8 cellular contexts compared by ENCODE assay signal in the genomic region with DNA sequence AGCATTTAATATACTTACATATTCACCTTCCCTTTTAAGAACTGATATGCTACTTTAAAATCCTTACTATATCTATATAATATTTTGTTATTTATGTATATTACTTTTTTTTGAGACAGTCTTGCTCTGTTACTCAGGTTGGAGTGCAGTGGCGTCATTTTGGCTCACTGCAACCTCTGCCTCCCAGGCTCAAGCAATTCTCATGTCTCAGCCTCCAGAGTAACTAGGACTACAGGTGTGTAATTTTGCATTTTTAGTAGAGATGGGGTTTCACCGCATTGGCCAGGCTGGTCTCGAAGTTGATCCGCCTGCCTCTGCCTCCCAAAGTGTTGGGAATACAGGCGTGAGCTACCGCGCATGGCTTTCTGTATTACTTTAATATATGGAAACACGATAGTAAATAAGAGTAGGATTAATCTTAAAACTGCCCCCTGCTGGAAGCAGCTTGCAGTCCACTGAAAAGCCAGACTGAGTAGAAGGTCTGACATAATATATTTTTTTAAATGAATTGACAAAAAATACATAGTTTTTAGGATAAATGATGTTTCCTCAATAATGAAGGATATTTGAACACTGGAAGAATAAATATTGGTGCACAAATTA. TPM values are rescaled to one million over a fixed set of nuclear protein-coding genes. Genes with fewer than 3 reads are reported as not detected.
A peak's percentile ranks its signal among the peaks of the same experiment; 100 is the strongest.
DNase-seq lines count a peak whose midpoint lies in the region; ATAC-seq and TF ChIP-seq lines count a peak whose summit lies in the region.

No MANE protein-coding gene starts in this region.

- no peaks in the 10 kb centered on the region for H3K9me3 ChIP-seq in heart left ventricle
- no peaks in the 10 kb centered on the region for H3K9me3 ChIP-seq in right cardiac atrium (ENCODE audit: control insufficient read depth, low read length)
- no peaks in the 10 kb centered on the region for H3K9me3 ChIP-seq in body of pancreas
- no peaks in the 10 kb centered on the region for H3K9me3 ChIP-seq in mucosa of descending colon

- H3K36me3 ChIP-seq in heart left ventricle (peaks cover 0 to 8% (median 0%) of the 10 kb centered on the region in 9 donors), body of pancreas (replicated peaks in 1 of 2; ENCODE audit: insufficient read depth in 1 of 2, low read depth in 2 of 2) (no peaks in the 10 kb centered on the region), mucosa of descending colon (ENCODE audit: low read depth) (no peaks in the 10 kb centered on the region)

- no peak for TF ChIP-seq POLR2A in heart left ventricle (IDR thresholded peaks at IDR 0.05)
- no peak for TF ChIP-seq POLR2A in body of pancreas (IDR thresholded peaks at IDR 0.05)

- TF ChIP-seq CTCF in heart left ventricle (IDR thresholded peaks at IDR 0.05) (peak; percentile 25 to 59 (median 40)), body of pancreas (IDR thresholded peaks at IDR 0.05) (peak in 6 of 7 experiments; percentile 42 to 58 (median 51)), mucosa of descending colon (IDR thresholded peaks at IDR 0.05) (peak; percentile 29)

- ATAC-seq in heart left ventricle = no peak
- ATAC-seq in right cardiac atrium = no peak
- ATAC-seq in body of pancreas = no peak
- ATAC-seq in mucosa of descending colon = peak; percentile 25
- no peak for ATAC-seq in GM21526 (IDR thresholded peaks at IDR 0.05; ENCODE audit: low FRiP score, unreplicated experiment)
- no peak for ATAC-seq in HG03342 (IDR thresholded peaks at IDR 0.05; ENCODE audit: unreplicated experiment)

- DNase-seq in heart left ventricle (no peak), right cardiac atrium (no peak), RKO (ENCODE audit: low spot score) (peak; percentile 26), body of pancreas (peak in 3 of 4 donors; percentile 32 to 63 (median 33)), mucosa of descending colon (peak in 1 of 3 donors; percentile 66), NCI-H774 (lab: John Stamatoyannopoulos, UW) (no peak)

- H3K4me3 ChIP-seq in heart left ventricle (no peak overlapping the region), right cardiac atrium (ENCODE audit: low read length) (no peak overlapping the region), body of pancreas (no peak overlapping the region), mucosa of descending colon (no peak overlapping the region)

- no peaks in the 10 kb centered on the region for H3K4me1 ChIP-seq in heart left ventricle
- H3K4me1 ChIP-seq in right cardiac atrium (ENCODE audit: control insufficient read depth, insufficient read depth, low read length) = no peaks in the 10 kb centered on the region
- H3K4me1 ChIP-seq in body of pancreas = no peaks in the 10 kb centered on the region
- no peaks in the 10 kb centered on the region for H3K4me1 ChIP-seq in mucosa of descending colon (ENCODE audit: low read depth)

- H3K27me3 ChIP-seq in heart left ventricle (no peaks in the 10 kb centered on the region), right cardiac atrium (ENCODE audit: control insufficient read depth, insufficient read depth) (no peaks in the 10 kb centered on the region), body of pancreas (no peaks in the 10 kb centered on the region)

- intact Hi-C loops in heart left ventricle (cut with DNase I) (loop anchor here in 3 of 10 donors (5.0 kb wide), 2 partner anchors 110 to 325 kb away; partner anchors contain the start of gene NIPAL3 (in 1 of the 3)), right cardiac atrium (cut with DNase I) (no loop called here), body of pancreas (cut with DNase I) (no loop called here), mucosa of descending colon (cut with DNase I, micrococcal nuclease) (no loop called here)

- 78 to 87% (median 85%) methylated on average over 8 of the region's 8 CpGs for WGBS in heart left ventricle, 4 donors
- 80% methylated on average over 8 of the region's 8 CpGs for WGBS in right cardiac atrium
- 68 to 70% methylated on average over 8 of the region's 8 CpGs for WGBS in body of pancreas, 2 donors

- H3K27ac ChIP-seq in heart left ventricle = no peak overlapping the region
- no peak overlapping the region for H3K27ac ChIP-seq in right cardiac atrium (ENCODE audit: low read length)
- H3K27ac ChIP-seq in body of pancreas = no peak overlapping the region

RNA-seq across cellular contexts. Expression of gene RCAN3, which starts 24.4 kb away (rescaled TPM):
- total RNA-seq in heart left ventricle (1 to 10 TPM; 4.3 to 9.7 (median 6.1) TPM), right cardiac atrium (1 to 10 TPM; 5.7 to 6.6 (median 6.3) TPM), body of pancreas (10 to 100 TPM; 14.0 to 32.3 TPM), mucosa of descending colon (10 to 100 TPM in 2 of 3 donors, 1 to 10 TPM in 1; 9.2 to 15.0 (median 12.8) TPM)
- polyA plus RNA-seq in heart left ventricle (1 to 10 TPM; 2.1 to 3.6 TPM), right cardiac atrium (2.1 TPM)

RNA-seq across cellular contexts. Expression of gene NCMAP, which starts 28.8 kb away (rescaled TPM):
- total RNA-seq in heart left ventricle (under 1 TPM in 5 of 9 donors, not detected in 4; 0.08 to 0.29 (median 0.17) TPM), right cardiac atrium (under 1 TPM in 3 of 4 donors, not detected in 1; 0.21 to 0.71 (median 0.71) TPM), body of pancreas (10 to 100 TPM in 1 of 2 donors, 1 to 10 TPM in 1; 9.9 to 12.7 TPM), mucosa of descending colon (1 to 10 TPM in 2 of 3 donors, under 1 TPM in 1; 0.60 to 1.9 (median 1.9) TPM)
- polyA plus RNA-seq in heart left ventricle (under 1 TPM in 1 of 2 donors, not detected in 1; 0.19 TPM), right cardiac atrium (1.0 TPM)

Comparison
In these comparisons a context has a peak if more than half of its experiments do, and no peak if none do; other contexts are left out.
1. DNase-seq: peak in RKO (single experiment) and body of pancreas (3 of 4); none in heart left ventricle (0 of 5), right cardiac atrium (0 of 3) and NCI-H774 (single experiment).
2. Peak in every context shown above with its lines, with median percentiles within 50 percentile points of each other: CTCF ChIP-seq.